Comparison of ENCODE assay signal across 20 cellular contexts in the genomic region with DNA sequence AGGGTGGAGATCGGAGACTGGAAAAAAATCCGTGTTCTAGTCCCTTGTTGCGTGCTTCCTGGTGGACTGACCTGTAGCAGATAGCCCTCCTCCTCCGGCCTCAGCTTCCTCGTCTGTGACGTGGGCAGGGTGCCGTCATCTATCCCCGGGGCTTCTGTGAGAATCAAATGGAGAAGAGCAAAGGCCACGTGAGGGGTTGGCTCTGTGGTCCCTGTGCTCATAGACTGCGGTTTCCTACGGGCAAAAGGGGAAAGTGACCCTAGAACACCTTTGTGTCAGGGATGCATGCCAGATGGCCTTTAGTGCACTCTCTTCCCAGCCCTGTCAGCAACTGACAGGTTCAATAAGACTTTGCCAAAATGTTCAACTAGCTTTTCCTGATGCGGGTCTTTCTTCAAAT.
"Had no signal": no experiment of that assay in that cellular context is flagged by ENCODE, and none has a peak within 500 bp of the region (broad histone marks: within the 10 kb centered on the region; RNA-seq: fewer than 3 reads in every experiment).

No MANE protein-coding gene starts in this region.

- H3K9me3 Mint-ChIP-seq: activated naive CD4-positive, alpha-beta T cell treated with anti-CD3 and anti-CD28 coated beads, Interleukin-2, amount 50 U/mL, for 72 hours; activated T-helper 1 cell treated with anti-CD3 and anti-CD28 coated beads, Interleukin-12 subunit alpha, Interleukin-12 subunit beta, Interleukin-2, Interleukin-4 antibody, amounts not matched to agents 30 ng/mL and 10 ng/mL and 1 ng/mL, durations not matched to agents 14 hours and 24 hours and 36 hours; dendritic cell treated with granulocyte-macrophage colony-stimulating factor and Interleukin-4, amounts not matched to agents 40 ng/mL and 50 ng/mL, for 4 days; T-helper 2 cell treated with Interferon-gamma antibody and Interleukin-4, amounts not matched to agents 5 μg/mL and 100 μg/mL, for 36 hours; WTC11 had no signal

- DNase-seq: activated CD4-positive, alpha-beta T cell treated with anti-CD3 and anti-CD28 coated beads for 36 hours; activated CD4-positive, alpha-beta T cell treated with anti-CD3 and anti-CD28 coated beads, Interleukin-2, amount 50 U/mL, for 48 hours; activated gamma-delta T cell treated with Interleukin-2 at 50 U/mL for 16 hours; activated T-cell treated with anti-CD3 and anti-CD28 coated beads for 4 hours; adrenal gland; effector memory CD4-positive, alpha-beta T cell; left colon; mucosa of descending colon; naive B cell; stimulated activated CD4-positive, alpha-beta T cell treated with anti-CD3 and anti-CD28 coated beads, Interleukin-2, amount 100 ng/mL, for 24 hours; stimulated activated naive CD8-positive, alpha-beta T cell treated with anti-CD3 and anti-CD28 coated beads, Interleukin-15, Interleukin-2, amounts not matched to agents 100 U/mL and 50 U/mL, for 24 hours; substantia nigra had no signal

- H3K36me3 ChIP-seq: adrenal gland, ovary, tibial nerve had no signal

- H2AFZ ChIP-seq: hepatocyte had no signal

- H3K4me3 ChIP-seq: adrenal gland, hepatocyte, mucosa of descending colon, ovary, tibial nerve had no signal

- H3K27ac ChIP-seq: hepatocyte, ovary, tibial nerve had no signal

- H3K27me3 Mint-ChIP-seq: activated CD4-positive, alpha-beta T cell treated with anti-CD3 and anti-CD28 coated beads for 36 hours; naive B cell had no signal

- H3K36me3 Mint-ChIP-seq: activated naive CD4-positive, alpha-beta T cell treated with anti-CD3 and anti-CD28 coated beads, Interleukin-2, amount 50 U/mL, for 72 hours; WTC11 had no signal

- H3K4me2 ChIP-seq: hepatocyte had no signal

- H3K27me3 ChIP-seq: adrenal gland, hepatocyte, ovary, tibial nerve had no signal

- ATAC-seq: activated CD4-positive, alpha-beta T cell treated with anti-CD3 and anti-CD28 coated beads for 36 hours; activated naive CD4-positive, alpha-beta T cell treated with anti-CD3 and anti-CD28 coated beads, Interleukin-2, amount 50 U/mL, for 72 hours; left colon; mucosa of descending colon; stimulated activated naive CD8-positive, alpha-beta T cell treated with anti-CD3 and anti-CD28 coated beads, Interleukin-15, Interleukin-2, amounts not matched to agents 100 U/mL and 50 U/mL, for 24 hours had no signal

- H3K27ac Mint-ChIP-seq: activated CD4-positive, alpha-beta T cell treated with anti-CD3 and anti-CD28 coated beads for 36 hours; activated T-helper 1 cell treated with anti-CD3 and anti-CD28 coated beads, Interleukin-12 subunit alpha, Interleukin-12 subunit beta, Interleukin-2, Interleukin-4 antibody, amounts not matched to agents 30 ng/mL and 10 ng/mL and 1 ng/mL, durations not matched to agents 14 hours and 24 hours and 36 hours; dendritic cell treated with granulocyte-macrophage colony-stimulating factor and Interleukin-4, amounts not matched to agents 40 ng/mL and 50 ng/mL, for 4 days; T-helper 2 cell treated with Interferon-gamma antibody and Interleukin-4, amounts not matched to agents 5 μg/mL and 100 μg/mL, for 36 hours had no signal

- H3K9me3 ChIP-seq: adrenal gland, mucosa of descending colon, ovary, tibial nerve had no signal

- H3K4me3 Mint-ChIP-seq: activated CD4-positive, alpha-beta T cell treated with anti-CD3 and anti-CD28 coated beads for 36 hours; activated T-helper 1 cell treated with anti-CD3 and anti-CD28 coated beads, Interleukin-12 subunit alpha, Interleukin-12 subunit beta, Interleukin-2, Interleukin-4 antibody, amounts not matched to agents 30 ng/mL and 10 ng/mL and 1 ng/mL, durations not matched to agents 14 hours and 24 hours and 36 hours; dendritic cell treated with granulocyte-macrophage colony-stimulating factor and Interleukin-4, amounts not matched to agents 40 ng/mL and 50 ng/mL, for 4 days; T-helper 2 cell treated with Interferon-gamma antibody and Interleukin-4, amounts not matched to agents 5 μg/mL and 100 μg/mL, for 36 hours; WTC11 had no signal
